8 cellular contexts compared by ENCODE assay signal in genomic region chr2:159797468-159798375, GRCh38. TPM values are rescaled to one million over a fixed set of nuclear protein-coding genes. Genes with fewer than 3 reads are reported as not detected.
DNase-seq lines count a peak whose midpoint lies in the region; ATAC-seq and TF ChIP-seq lines count a peak whose summit lies in the region.

Gene CD302 (minus strand): TSS chr2:159798208. CDS start chr2:159798198, 10 bp downstream.

- no peak within 1 kb of the TSS for H4K8ac ChIP-seq in trophoblast cell (ENCODE audit: low read depth, low read length)

- H3K18ac ChIP-seq in trophoblast cell (ENCODE audit: low read length), result no peak within 1 kb of the TSS

- ATAC-seq in HG02885 (IDR thresholded peaks at IDR 0.05; ENCODE audit: poor library complexity, unreplicated experiment), result peak; percentile 76
- peak; percentile 73 for ATAC-seq in activated naive CD8-positive, alpha-beta T cell treated with anti-CD3 and anti-CD28 coated beads, Interleukin-2, amount 50 U/mL, for 24 hours
- ATAC-seq in heart right ventricle, result peak; percentile 81 to 93 (median 88)
- no peak for ATAC-seq in GM18873 (IDR thresholded peaks at IDR 0.05; ENCODE audit: low FRiP score, unreplicated experiment)

- H3K36me3 ChIP-seq in Peyer's patch (no peaks in the 10 kb centered on the region), heart right ventricle (no peaks in the 10 kb centered on the region), trophoblast cell (ENCODE audit: control insufficient read depth in 1 of 2, insufficient read depth in 2 of 2, low read length in 2 of 2) (no peaks in the 10 kb centered on the region)

- no peaks in the 10 kb centered on the region for H3K79me1 ChIP-seq in trophoblast cell (ENCODE audit: low read length)

- no peak for TF ChIP-seq CTCF in Peyer's patch (IDR thresholded peaks at IDR 0.05)
- no peak for TF ChIP-seq CTCF in heart right ventricle (IDR thresholded peaks at IDR 0.05)

- peak within 1 kb of the TSS; percentile 66 for H3K4me3 Mint-ChIP-seq in activated naive CD8-positive, alpha-beta T cell treated with anti-CD3 and anti-CD28 coated beads, Interleukin-2, amount 50 U/mL, for 24 hours

- H3K4me1 ChIP-seq in Peyer's patch (peaks cover 0 to 46% (median 0%) of the 10 kb centered on the region in 4 donors), heart right ventricle (peaks cover 0 to 50% (median 16%) of the 10 kb centered on the region in 9 donors), trophoblast cell (ENCODE audit: control insufficient read depth in 1 of 2, insufficient read depth in 2 of 2, low read length in 2 of 2) (peaks cover 3 to 4% of the 10 kb centered on the region in 2 experiments)

- H3K23ac ChIP-seq in trophoblast cell (ENCODE audit: low read length), result no peak within 1 kb of the TSS

- no peaks in the 10 kb centered on the region for H3K9me3 Mint-ChIP-seq in activated naive CD8-positive, alpha-beta T cell treated with anti-CD3 and anti-CD28 coated beads, Interleukin-2, amount 50 U/mL, for 24 hours

- H3K79me2 ChIP-seq in trophoblast cell (ENCODE audit: control insufficient read depth, insufficient read depth, low read length, poor library complexity), result no peaks in the 10 kb centered on the region

- H2BK120ac ChIP-seq in trophoblast cell (ENCODE audit: insufficient read depth, low read length, poor library complexity), result no peak within 1 kb of the TSS

- H4K91ac ChIP-seq in trophoblast cell (ENCODE audit: low read depth, low read length), result no peak within 1 kb of the TSS

- H3K36me3 Mint-ChIP-seq in activated naive CD8-positive, alpha-beta T cell treated with anti-CD3 and anti-CD28 coated beads, Interleukin-2, amount 50 U/mL, for 24 hours (ENCODE audit: low read depth), result peaks cover 3% of the 10 kb centered on the region

- TF ChIP-seq POLR2A in Peyer's patch (IDR thresholded peaks at IDR 0.05), result no peak

- H2BK5ac ChIP-seq in trophoblast cell (ENCODE audit: low read depth, low read length, poor library complexity), result no peak within 1 kb of the TSS

- peaks cover 22% of the 10 kb centered on the region for H3K4me1 Mint-ChIP-seq in activated naive CD8-positive, alpha-beta T cell treated with anti-CD3 and anti-CD28 coated beads, Interleukin-2, amount 50 U/mL, for 24 hours

- intact Hi-C loops in heart right ventricle (cut with DNase I), result loop anchor here in 4 of 10 donors (5.0 to 10.0 kb wide), 4 partner anchors 83 to 510 kb away; partner anchors contain the start of genes MARCHF7 (in 3 of the 4) and WDSUB1 (in 1 of the 4)

- 1 to 2% methylated on average over 79 to 82 of the region's 83 CpGs for WGBS in heart right ventricle, 2 donors
- no CpG with 5 or more reads among the region's 83 CpGs for WGBS in trophoblast cell (ENCODE audit: extremely low coverage, insufficient coverage, insufficient read length)

- H2AFZ ChIP-seq in trophoblast cell (ENCODE audit: insufficient read depth, low read length, poor library complexity), result peak within 1 kb of the TSS; percentile 9

- H3K27me3 ChIP-seq in Peyer's patch, result no peaks in the 10 kb centered on the region
- H3K27me3 ChIP-seq in heart right ventricle, result no peaks in the 10 kb centered on the region
- H3K27me3 ChIP-seq in trophoblast cell (ENCODE audit: insufficient read depth, low read length), result peaks cover 10% of the 10 kb centered on the region

- no peak within 1 kb of the TSS for H2AK5ac ChIP-seq in trophoblast cell (ENCODE audit: low read length)

- no peak within 1 kb of the TSS for H4K12ac ChIP-seq in trophoblast cell (ENCODE audit: low read depth, low read length)

- H3K27me3 Mint-ChIP-seq in activated naive CD8-positive, alpha-beta T cell treated with anti-CD3 and anti-CD28 coated beads, Interleukin-2, amount 50 U/mL, for 24 hours, result peaks cover 17% of the 10 kb centered on the region

- peak; percentile 71 for DNase-seq in activated effector memory CD4-positive, alpha-beta T cell treated with anti-CD3 and anti-CD28 coated beads, Interleukin-2, amount 50 U/mL, for 16 hours
- DNase-seq in activated effector memory CD4-positive, alpha-beta T cell treated with Interleukin-2 at 50 U/mL for 16 hours, result no peak
- DNase-seq in Peyer's patch (peak in 2 of 3 donors; percentile 72 to 74), heart right ventricle (peak; percentile 80 to 86), trophoblast cell (peak; percentile 53 to 73)
- DNase-seq in activated naive CD8-positive, alpha-beta T cell treated with anti-CD3 and anti-CD28 coated beads, Interleukin-2, amount 50 U/mL, for 24 hours, result peak; percentile 64

- H3K27ac ChIP-seq in Peyer's patch, result peak within 1 kb of the TSS; percentile 66 to 90 (median 82)
- H3K27ac ChIP-seq in heart right ventricle, result peak within 1 kb of the TSS; percentile 5 to 90 (median 82)
- no peak within 1 kb of the TSS for H3K27ac ChIP-seq in trophoblast cell (ENCODE audit: low read depth, low read length)

- peak within 1 kb of the TSS; percentile 97 for H3K4me2 ChIP-seq in trophoblast cell (ENCODE audit: low read length)

- H3K9ac ChIP-seq in trophoblast cell (ENCODE audit: low read length), result peak within 1 kb of the TSS; percentile 61

- no peak within 1 kb of the TSS for H3K4ac ChIP-seq in trophoblast cell (ENCODE audit: low read depth, low read length)

- H2BK12ac ChIP-seq in trophoblast cell (ENCODE audit: low read length), result no peak within 1 kb of the TSS

- no peaks in the 10 kb centered on the region for H3K9me3 ChIP-seq in Peyer's patch
- H3K9me3 ChIP-seq in heart right ventricle, result no peaks in the 10 kb centered on the region
- peaks cover 2% of the 10 kb centered on the region for H3K9me3 ChIP-seq in trophoblast cell (ENCODE audit: insufficient read depth, low read depth, low read length)

- H3K4me3 ChIP-seq in Peyer's patch (peak within 1 kb of the TSS; percentile 54 to 91 (median 68)), heart right ventricle (peak within 1 kb of the TSS; percentile 56 to 97 (median 81)), trophoblast cell (ENCODE audit: low read depth, low read length) (peak within 1 kb of the TSS; percentile 73)

- H3K27ac Mint-ChIP-seq in activated naive CD8-positive, alpha-beta T cell treated with anti-CD3 and anti-CD28 coated beads, Interleukin-2, amount 50 U/mL, for 24 hours, result peak within 1 kb of the TSS; percentile 31

- no peak within 1 kb of the TSS for H3K14ac ChIP-seq in trophoblast cell (ENCODE audit: low read length)

RNA-seq across cellular contexts. Expression of gene CD302, which starts in this region (rescaled TPM):
- total RNA-seq in Peyer's patch (10 to 100 TPM; 17.9 to 38.0 (median 30.1) TPM), heart right ventricle (10 to 100 TPM in 6 of 10 donors, 1 to 10 TPM in 4; 8.2 to 25.2 (median 12.9) TPM)
- polyA plus RNA-seq in heart right ventricle, result 10 to 100 TPM in 1 of 2 donors, 1 to 10 TPM in 1; 5.8 to 14.0 TPM
- polyA plus RNA-seq in trophoblast cell (2013), result 0.78 and 0.79 TPM in 2 replicates
